15 cellular contexts compared by ENCODE assay signal in genomic region chr2:6968319-6969100, GRCh38. TPM values are rescaled to one million over a fixed set of nuclear protein-coding genes. Genes with fewer than 3 reads are reported as not detected.
DNase-seq lines count a peak whose midpoint lies in the region; TF ChIP-seq lines count a peak whose summit lies in the region.
"Had no signal": no experiment of that assay in that cellular context is flagged by ENCODE, and none has a peak within 500 bp of the region (broad histone marks: within the 10 kb centered on the region; RNA-seq: fewer than 3 reads in every experiment).

No MANE protein-coding gene starts in this region.

- no peaks in the 10 kb centered on the region for H3K4me1 Mint-ChIP-seq in CD14-positive monocyte

- H4K8ac ChIP-seq in mesenchymal stem cell (ENCODE audit: low read length): no peak overlapping the region

- intact Hi-C loops in dorsolateral prefrontal cortex (cut with DNase I) (loop anchor here in 1 of 2 donors (5.0 kb wide), 1 partner anchor 51 kb away; the partner anchor contains the start of gene RNF144A), CD14-positive monocyte (cut with micrococcal nuclease) (no loop called here)

- H3K36me3 Mint-ChIP-seq in CD14-positive monocyte: peaks cover 7 to 10% of the 10 kb centered on the region in 2 donors

- peaks cover 0 to 6% (median 0%) of the 10 kb centered on the region in 7 donors for H3K9me3 Mint-ChIP-seq in CD14-positive monocyte
- H3K9me3 Mint-ChIP-seq: dendritic cell treated with granulocyte-macrophage colony-stimulating factor and Interleukin-4, amounts not matched to agents 40 ng/mL and 50 ng/mL, for 4 days had no signal

- no peak overlapping the region for H3K23ac ChIP-seq in mesenchymal stem cell (ENCODE audit: low read length in 2 of 2)

- H3K4me3 ChIP-seq in dorsolateral prefrontal cortex (no peak overlapping the region), mesenchymal stem cell (ENCODE audit: insufficient read depth in 1 of 2, low read depth in 1 of 2, low read length in 2 of 2) (no peak overlapping the region)

- H3K27me3 Mint-ChIP-seq in CD14-positive monocyte (ENCODE audit: low read depth in 3 of 3): peaks cover 0 to 2% (median 0%) of the 10 kb centered on the region in 3 donors
- H3K27me3 Mint-ChIP-seq: dendritic cell treated with granulocyte-macrophage colony-stimulating factor and Interleukin-4, amounts not matched to agents 40 ng/mL and 50 ng/mL, for 4 days had no signal

- no peaks in the 10 kb centered on the region for H3K9me3 ChIP-seq in mesenchymal stem cell (ENCODE audit: control insufficient read depth, low read length)

- H3K4ac ChIP-seq in mesenchymal stem cell (ENCODE audit: low read depth in 1 of 2, low read length in 2 of 2): no peak overlapping the region

- H3K79me1 ChIP-seq in mesenchymal stem cell (replicated peaks; ENCODE audit: low read length, poor library complexity, severe bottlenecking): no peaks in the 10 kb centered on the region

- H3K27me3 ChIP-seq in dorsolateral prefrontal cortex (no peaks in the 10 kb centered on the region), mesenchymal stem cell (ENCODE audit: control insufficient read depth in 1 of 2, insufficient read depth in 1 of 2, low read length in 2 of 2) (no peaks in the 10 kb centered on the region)

- TF ChIP-seq CTCF in dorsolateral prefrontal cortex (IDR thresholded peaks at IDR 0.05 in 54 of 56, conservative IDR thresholded peaks at IDR 0.05 in 2 of 56; ENCODE audit: low read depth in 1 of 56, partially characterized antibody in 56 of 56): peak in 51 of 56 donors; percentile 14 to 73 (median 52)
- TF ChIP-seq CTCF in CD14-positive monocyte (IDR thresholded peaks at IDR 0.05): no peak

- DNase-seq in Ammon's horn (ENCODE audit: low spot score): peak; percentile 88
- DNase-seq in NCI-H1694 (lab: John Stamatoyannopoulos, UW): peak; percentile 15
- DNase-seq in dorsolateral prefrontal cortex: peak in 7 of 10 donors; percentile 41 to 72 (median 63)
- peak; percentile 46 for DNase-seq in mesenchymal stem cell
- no peak for DNase-seq in T-helper 2 cell
- no peak for DNase-seq in mucosa of gallbladder (ENCODE audit: low spot score)
- DNase-seq in NCI-H187 treated with DMSO at 0.1 percent for 48 hours (lab: John Stamatoyannopoulos, UW): no peak
- no peak for DNase-seq in CD14-positive monocyte (ENCODE audit: low spot score)
- DNase-seq: activated CD4-positive, alpha-beta T cell treated with anti-CD3 and anti-CD28 coated beads, Interleukin-2, amount 50 U/mL, for 1 hour; activated gamma-delta T cell; DMS53; MV-4-11; NCI-H748 treated with DMSO at 0.1 percent for 48 hours had no signal

- peak overlapping the region in 1 of 7 donors; percentile 53 for H3K27ac Mint-ChIP-seq in CD14-positive monocyte
- H3K27ac Mint-ChIP-seq: dendritic cell treated with granulocyte-macrophage colony-stimulating factor and Interleukin-4, amounts not matched to agents 40 ng/mL and 50 ng/mL, for 4 days; mesothelial cell of epicardium had no signal

- H3K4me2 ChIP-seq in mesenchymal stem cell (ENCODE audit: low read length, poor library complexity, severe bottlenecking): no peak overlapping the region

- no peak overlapping the region for H3K14ac ChIP-seq in mesenchymal stem cell (ENCODE audit: low read length in 2 of 2)

- no peak overlapping the region for H3K9ac ChIP-seq in mesenchymal stem cell (ENCODE audit: low read length)

- no peak overlapping the region for H2BK12ac ChIP-seq in mesenchymal stem cell (ENCODE audit: low read length in 2 of 2)

- H3K36me3 ChIP-seq in mesenchymal stem cell (ENCODE audit: control insufficient read depth in 1 of 2, insufficient read depth in 2 of 2, low read depth in 1 of 2, low read length in 2 of 2): peaks cover 0 to 6% of the 10 kb centered on the region in 2 experiments

- no peak overlapping the region for H4K91ac ChIP-seq in mesenchymal stem cell (ENCODE audit: low read length)

- no peak overlapping the region for H3K4me3 Mint-ChIP-seq in CD14-positive monocyte
- H3K4me3 Mint-ChIP-seq: dendritic cell treated with granulocyte-macrophage colony-stimulating factor and Interleukin-4, amounts not matched to agents 40 ng/mL and 50 ng/mL, for 4 days; mesothelial cell of epicardium had no signal

- no peak overlapping the region for H2BK120ac ChIP-seq in mesenchymal stem cell (ENCODE audit: low read depth, low read length)

- H2BK5ac ChIP-seq in mesenchymal stem cell (ENCODE audit: low read depth, low read length, poor library complexity, severe bottlenecking): no peak overlapping the region

- H2AK5ac ChIP-seq in mesenchymal stem cell (ENCODE audit: low read length, severe bottlenecking): no peak overlapping the region

- 86% methylated on average over 10 of the region's 10 CpGs for WGBS in mesenchymal stem cell

- no peak overlapping the region for H2AFZ ChIP-seq in mesenchymal stem cell (ENCODE audit: low read depth, low read length)

- no peaks in the 10 kb centered on the region for H3K4me1 ChIP-seq in mesenchymal stem cell (ENCODE audit: control insufficient read depth, insufficient read depth, low read depth, low read length)

- no peak overlapping the region for H2BK15ac ChIP-seq in mesenchymal stem cell (ENCODE audit: low read depth, poor library complexity, severe bottlenecking)

- peak overlapping the region in 55 of 59 donors; percentile 5 to 84 (median 73) for H3K27ac ChIP-seq in dorsolateral prefrontal cortex
- no peak overlapping the region for H3K27ac ChIP-seq in mesenchymal stem cell (ENCODE audit: low read length, poor library complexity, severe bottlenecking)

- H3K18ac ChIP-seq in mesenchymal stem cell (ENCODE audit: low read depth in 1 of 2, low read length in 2 of 2): no peak overlapping the region

RNA-seq across cellular contexts. Expression of gene RNF144A, which starts 51.3 kb away (rescaled TPM):
- total RNA-seq in dorsolateral prefrontal cortex: 100 to 1,000 TPM in 23 of 120 experiments, 10 to 100 TPM in 97; 49.5 to 144 (median 83.6) TPM
- polyA plus RNA-seq in mesenchymal stem cell (2013, experiment 1 of 2): 9.0 TPM
- polyA plus RNA-seq in mesenchymal stem cell (2013, experiment 2 of 2): 9.1 TPM
- 15.4 TPM for total RNA-seq in mucosa of gallbladder
- polyA plus RNA-seq in CD14-positive monocyte: under 1 TPM; 0.30 to 0.68 TPM

Comparison
In these comparisons a context has a peak if more than half of its experiments do, and no peak if none do; other contexts are left out.
1. DNase-seq: peak in Ammon's horn (single experiment), NCI-H1694 (single experiment), dorsolateral prefrontal cortex (7 of 10) and mesenchymal stem cell (single experiment); none in T-helper 2 cell (0 of 5), mucosa of gallbladder (single experiment), NCI-H187 treated with DMSO at 0.1 percent for 48 hours (single experiment) and CD14-positive monocyte (single experiment).